ENCODE assay signal across 3 cellular contexts in genomic region chr18:76398295-76398694, GRCh38.
"Had no signal": no experiment of that assay in that cellular context is flagged by ENCODE, and none has a peak within 500 bp of the region (broad histone marks: within the 10 kb centered on the region; RNA-seq: fewer than 3 reads in every experiment).

No MANE protein-coding gene starts in this region.

- H3K4me3 ChIP-seq: lung, skin epidermis had no signal

- H3K4me2 ChIP-seq: SK-N-SH had no signal

- H3K9me3 ChIP-seq: SK-N-SH had no signal
